In the genomic region with DNA sequence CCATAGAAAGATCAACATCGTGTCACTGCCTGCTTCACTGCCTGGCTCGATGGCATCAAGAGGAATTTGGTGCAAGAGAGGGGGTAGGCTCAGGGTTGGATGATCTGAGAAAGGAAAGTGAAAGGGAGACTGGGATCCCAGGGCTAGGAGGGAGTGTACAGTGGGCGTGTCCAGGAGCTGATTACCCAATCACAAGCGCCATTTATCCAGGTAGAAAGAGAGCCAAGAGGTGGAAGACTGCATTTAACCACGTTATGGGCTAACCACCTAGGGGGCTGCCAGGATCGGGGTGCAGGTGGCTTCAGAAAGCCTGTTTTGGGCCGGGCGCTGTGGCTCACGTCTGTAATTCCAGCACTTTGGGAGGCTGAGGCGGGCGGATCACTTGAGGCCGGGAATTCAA, we compare ENCODE assay signal across 11 cellular contexts. TPM values are rescaled to one million over a fixed set of nuclear protein-coding genes. Genes with fewer than 3 reads are reported as not detected.
DNase-seq lines count a peak whose midpoint lies in the region; ATAC-seq and TF ChIP-seq lines count a peak whose summit lies in the region.
"Had no signal": no experiment of that assay in that cellular context is flagged by ENCODE, and none has a peak within 500 bp of the region (broad histone marks: within the 10 kb centered on the region; RNA-seq: fewer than 3 reads in every experiment).

No MANE protein-coding gene starts in this region.

- H2AFZ ChIP-seq in neural progenitor cell (replicated peaks) = no peak overlapping the region

- H3K9me3 Mint-ChIP-seq in endothelial cell (ENCODE audit: unreplicated experiment) = no peaks in the 10 kb centered on the region
- H3K9me3 Mint-ChIP-seq in neural progenitor cell = no peaks in the 10 kb centered on the region
- H3K9me3 Mint-ChIP-seq: activated naive CD4-positive, alpha-beta T cell treated with anti-CD3 and anti-CD28 coated beads, Interleukin-2, amount 50 U/mL, for 24 hours had no signal

- DNase-seq in Daoy (ENCODE audit: low read depth) = peak; percentile 80
- peak; percentile 96 for DNase-seq in NCI-H2029 (lab: John Stamatoyannopoulos, UW)
- no peak for DNase-seq in endothelial cell (ENCODE audit: low spot score)
- DNase-seq in neural progenitor cell (ENCODE audit: low spot score) = no peak
- DNase-seq in NCI-H446 treated with DMSO at 0.1 percent for 48 hours (lab: John Stamatoyannopoulos, UW) = no peak
- no peak for DNase-seq in HuH-7 (ENCODE audit: low spot score)
- DNase-seq in SJCRH30 = no peak
- DNase-seq: NCI-H187, SHP77 treated with DMSO at 0.1 percent for 48 hours had no signal

- H3F3A ChIP-seq in neural progenitor cell (ENCODE audit: low read depth) = peaks cover 16% of the 10 kb centered on the region

- H3K4me1 ChIP-seq in neural progenitor cell (peaks cover 5% of the 10 kb centered on the region), SJCRH30 (peaks cover 27% of the 10 kb centered on the region)

- H3K4me3 Mint-ChIP-seq in endothelial cell (ENCODE audit: unreplicated experiment) (peak overlapping the region; percentile 72), neural progenitor cell (no peak overlapping the region)
- H3K4me3 Mint-ChIP-seq: activated naive CD4-positive, alpha-beta T cell treated with anti-CD3 and anti-CD28 coated beads, Interleukin-2, amount 50 U/mL, for 24 hours had no signal

- H3K36me3 ChIP-seq in neural progenitor cell (no peaks in the 10 kb centered on the region), SJCRH30 (peaks cover 5% of the 10 kb centered on the region; the same call in 1 of the 2 replicates)

- H3K27me3 Mint-ChIP-seq in endothelial cell (ENCODE audit: unreplicated experiment) (peaks cover 8% of the 10 kb centered on the region), neural progenitor cell (ENCODE audit: insufficient read depth, low read depth) (peaks cover 8% of the 10 kb centered on the region)

- H3K9me3 ChIP-seq in neural progenitor cell (ENCODE audit: low read depth) (no peaks in the 10 kb centered on the region), SJCRH30 (replicated peaks) (no peaks in the 10 kb centered on the region)

- ATAC-seq in GM18909 (IDR thresholded peaks at IDR 0.05; ENCODE audit: poor library complexity, unreplicated experiment) = no peak

- H3K27me3 ChIP-seq in neural progenitor cell = no peaks in the 10 kb centered on the region
- H3K27me3 ChIP-seq in SJCRH30 = no peaks in the 10 kb centered on the region

- H4K20me1 ChIP-seq in neural progenitor cell (ENCODE audit: low read depth) = peaks cover 5% of the 10 kb centered on the region

- H3K79me2 ChIP-seq in neural progenitor cell (ENCODE audit: low read depth) = peaks cover 100% of the 10 kb centered on the region

- no peak overlapping the region for H3K9ac ChIP-seq in neural progenitor cell

- H3K27ac ChIP-seq in neural progenitor cell = no peak overlapping the region
- no peak overlapping the region for H3K27ac ChIP-seq in SJCRH30

- H3K4me1 Mint-ChIP-seq in endothelial cell (ENCODE audit: unreplicated experiment) (peaks cover 53% of the 10 kb centered on the region), neural progenitor cell (peaks cover 28% of the 10 kb centered on the region)
- H3K4me1 Mint-ChIP-seq: activated naive CD4-positive, alpha-beta T cell treated with anti-CD3 and anti-CD28 coated beads, Interleukin-2, amount 50 U/mL, for 24 hours had no signal

- H3K27ac Mint-ChIP-seq in endothelial cell (ENCODE audit: unreplicated experiment) (peak overlapping the region; percentile 79), neural progenitor cell (peak overlapping the region; percentile 50)
- H3K27ac Mint-ChIP-seq: activated naive CD4-positive, alpha-beta T cell treated with anti-CD3 and anti-CD28 coated beads, Interleukin-2, amount 50 U/mL, for 24 hours had no signal

- H3K4me3 ChIP-seq in neural progenitor cell = no peak overlapping the region
- no peak overlapping the region for H3K4me3 ChIP-seq in SJCRH30

- TF ChIP-seq CTCF in endothelial cell (IDR thresholded peaks at IDR 0.05; ENCODE audit: unreplicated experiment) (no peak), neural progenitor cell (IDR thresholded peaks at IDR 0.05) (no peak)

- H3K36me3 Mint-ChIP-seq in endothelial cell (ENCODE audit: low read depth, unreplicated experiment) (peaks cover 13% of the 10 kb centered on the region), neural progenitor cell (peaks cover 6% of the 10 kb centered on the region)
- H3K36me3 Mint-ChIP-seq: activated naive CD4-positive, alpha-beta T cell treated with anti-CD3 and anti-CD28 coated beads, Interleukin-2, amount 50 U/mL, for 24 hours had no signal

- H3K4me2 ChIP-seq in neural progenitor cell = no peak overlapping the region

RNA-seq across cellular contexts. Expression of a gene that starts 10.3 kb away (rescaled TPM):
- 27.1 and 27.8 TPM in 2 replicates for total RNA-seq in Daoy (2014; rRNA removed; shearing (Covaris generic))
- total RNA-seq in endothelial cell (ENCODE audit: unreplicated experiment) (302 TPM), neural progenitor cell (ENCODE audit: low replicate concordance) (37.7 and 38.4 TPM in 2 replicates)
- 71.1 and 78.1 TPM in 2 replicates for total RNA-seq in SJCRH30 (2014; rRNA removed; shearing (Covaris generic))

Comparison
In these comparisons a context has a peak if more than half of its experiments do, and no peak if none do; other contexts are left out.
1. DNase-seq: peak in Daoy (single experiment) and NCI-H2029 (single experiment); none in endothelial cell (single experiment), neural progenitor cell (single experiment), NCI-H446 treated with DMSO at 0.1 percent for 48 hours (single experiment), HuH-7 (single experiment) and SJCRH30 (0 of 2).